In the genomic region with DNA sequence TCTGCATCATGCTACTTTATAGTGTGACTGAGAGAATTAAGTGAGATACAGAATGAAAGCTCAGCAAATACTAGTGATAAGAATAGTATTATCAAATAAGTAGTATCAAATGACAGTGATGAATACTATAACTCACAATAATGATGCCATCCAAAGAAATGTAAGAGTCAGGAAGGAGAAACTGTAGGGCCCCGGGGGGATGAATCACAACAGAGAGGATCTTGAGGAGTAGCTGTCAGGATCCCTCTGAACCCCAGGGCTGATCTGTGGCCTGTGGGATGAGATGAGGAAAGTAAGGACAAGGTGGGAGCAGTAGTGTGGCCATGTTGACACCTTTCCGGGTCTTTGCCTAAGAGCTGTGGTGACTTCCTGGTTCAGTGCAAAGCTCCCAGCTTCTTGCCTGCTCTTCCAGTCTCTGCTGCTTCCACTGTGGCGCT, we compare ENCODE assay signal across 2 cellular contexts.
A peak's percentile ranks its signal among the peaks of the same experiment; 100 is the strongest.
TF ChIP-seq lines count a peak whose summit lies in the region.

No MANE protein-coding gene starts in this region.

TF ChIP-seq in A549, 52 proteins besides CTCF, POLR2A, EP300 and RAD21:
- TF ChIP-seq MAFK (IDR thresholded peaks at IDR 0.05; ENCODE audit: partially characterized antibody) = peak; percentile 22
- no peak for TF ChIP-seq ESRRA (IDR thresholded peaks at IDR 0.05; ENCODE audit: borderline replicate concordance, low read length)

TF ChIP-seq in IMR-90, 13 proteins besides CTCF, POLR2A, EP300 and RAD21:
- TF ChIP-seq MAFK (IDR thresholded peaks at IDR 0.05; ENCODE audit: low read depth, low read length) = 0 out of 2 replicates have a peak, but pooled peaks have one; percentile 13
- TF ChIP-seq SMC3 (IDR thresholded peaks at IDR 0.05; ENCODE audit: low read depth, low read length) = no peak
